10 cellular contexts compared by ENCODE assay signal in the genomic region with DNA sequence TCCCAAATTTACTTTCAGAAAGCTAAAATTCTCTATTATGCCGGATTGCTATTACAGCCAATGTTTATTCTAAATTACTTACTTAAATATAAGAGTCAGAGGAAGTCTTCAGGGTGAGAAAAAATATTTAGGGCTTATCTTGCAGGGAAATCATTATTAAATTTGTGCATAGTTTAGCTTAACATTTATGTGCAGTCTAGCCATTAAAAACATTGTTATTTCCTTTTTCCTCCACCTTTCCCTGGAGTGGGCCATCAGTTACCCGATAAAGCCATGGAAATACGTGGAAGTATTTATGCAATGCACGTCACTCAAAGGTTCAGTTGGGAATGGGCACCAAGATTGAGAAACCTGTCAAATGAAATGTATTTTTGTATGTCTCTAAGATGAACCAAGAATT. TPM values are rescaled to one million over a fixed set of nuclear protein-coding genes. Genes with fewer than 3 reads are reported as not detected.
"Had no signal": no experiment of that assay in that cellular context is flagged by ENCODE, and none has a peak within 500 bp of the region (broad histone marks: within the 10 kb centered on the region; RNA-seq: fewer than 3 reads in every experiment).

No MANE protein-coding gene starts in this region.

- H3K9ac ChIP-seq: KMS-11 had no signal

- H3K27ac ChIP-seq: HL-60, KMS-11 had no signal

- H3K4me2 ChIP-seq: KMS-11 had no signal

- FAIRE-seq: HepG2, HTR-8/SVneo had no signal

- DNase-seq: IMR-90, KBM-7, KG1 had no signal

- ATAC-seq: HepG2 had no signal

RNA-seq across cellular contexts. Expression of gene TAS2R60, which starts 9.5 kb away (rescaled TPM):
- total RNA-seq: HepG2, HT-29, HT1080, IMR-90 had no signal
- polyA plus RNA-seq: HepG2, IgD-negative memory B cell, IMR-90 had no signal

RNA-seq across cellular contexts. Expression of gene EPHA1, which starts 25.1 kb away (rescaled TPM):
- total RNA-seq: IMR-90 had no signal

RNA-seq across cellular contexts. Expression of gene TAS2R41, which starts 43.9 kb away (rescaled TPM):
- total RNA-seq: HepG2, HT-29, HT1080, IMR-90 had no signal
- polyA plus RNA-seq: HepG2, IgD-negative memory B cell, IMR-90 had no signal
